In the genomic region with DNA sequence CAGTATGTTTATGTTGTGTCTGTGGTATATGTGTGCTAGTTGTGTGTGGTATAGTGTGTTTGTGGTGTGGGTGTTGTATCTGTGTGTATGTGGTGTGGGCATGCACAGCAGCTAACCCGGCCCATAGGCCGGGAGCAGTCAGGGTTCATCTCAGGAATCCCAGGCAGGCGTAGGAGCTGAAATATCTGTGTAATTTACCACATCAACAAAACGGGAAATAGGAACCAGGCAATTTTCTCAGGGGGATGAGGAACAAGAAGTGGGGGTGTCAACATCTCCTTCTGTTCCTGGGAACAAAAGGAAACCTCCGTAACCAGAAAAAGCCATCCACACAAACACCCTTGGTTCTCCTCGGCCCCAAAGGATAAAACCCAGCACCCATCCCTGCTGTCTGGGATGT, we compare ENCODE assay signal across 1 cellular context.
TF ChIP-seq lines count a peak whose summit lies in the region.

No MANE protein-coding gene starts in this region.

TF ChIP-seq in HCT116, 20 proteins besides CTCF, POLR2A, EP300 and RAD21:
- no peak for TF ChIP-seq REST (IDR thresholded peaks at IDR 0.05; ENCODE audit: low read depth)
- no peak for TF ChIP-seq ELF1 (IDR thresholded peaks at IDR 0.05; ENCODE audit: borderline replicate concordance, low read depth)
- no peak for TF ChIP-seq SP1 (IDR thresholded peaks at IDR 0.05; ENCODE audit: low read depth)
- no peak for TF ChIP-seq ATF3 (IDR thresholded peaks at IDR 0.05)
- no peak for TF ChIP-seq MAX (IDR thresholded peaks at IDR 0.05)
- TF ChIP-seq CEBPB (IDR thresholded peaks at IDR 0.05; ENCODE audit: low read depth): no peak
- TF ChIP-seq YY1 (IDR thresholded peaks at IDR 0.05; ENCODE audit: extremely low read depth, insufficient replicate concordance, low read depth, low read length): no peak
- no peak for TF ChIP-seq EZH2 (IDR thresholded peaks at IDR 0.05)
